In genomic region chr2:101446869-101447268, GRCh38 we compare ENCODE assay signal across 16 cellular contexts. TPM values are rescaled to one million over a fixed set of nuclear protein-coding genes. Genes with fewer than 3 reads are reported as not detected.
A peak's percentile ranks its signal among the peaks of the same experiment; 100 is the strongest.
DNase-seq lines count a peak whose midpoint lies in the region; ATAC-seq and TF ChIP-seq lines count a peak whose summit lies in the region.
"Had no signal": no experiment of that assay in that cellular context is flagged by ENCODE, and none has a peak within 500 bp of the region (broad histone marks: within the 10 kb centered on the region; RNA-seq: fewer than 3 reads in every experiment).

No MANE protein-coding gene starts in this region.

- TF ChIP-seq CTCF in NB4 (IDR thresholded peaks at IDR 0.05; ENCODE audit: low read depth, low read length), result no peak
- TF ChIP-seq CTCF in mammary epithelial cell (conservative IDR thresholded peaks at IDR 0.05 in 1 of 2, IDR thresholded peaks at IDR 0.05 in 1 of 2; ENCODE audit: extremely low read depth in 1 of 2, insufficient read depth in 1 of 2, low read depth in 1 of 2, low read length in 2 of 2), result no peak
- TF ChIP-seq CTCF in smooth muscle cell (IDR thresholded peaks at IDR 0.05; ENCODE audit: borderline replicate concordance, insufficient read depth, poor library complexity, severe bottlenecking), result no peak

- no peak overlapping the region for H2AFZ ChIP-seq in mammary epithelial cell (ENCODE audit: low read depth, low read length)
- no peak overlapping the region for H2AFZ ChIP-seq in smooth muscle cell (ENCODE audit: low read depth)

- ATAC-seq in activated CD4-positive, alpha-beta T cell treated with anti-CD3 and anti-CD28 coated beads for 36 hours, result peak; percentile 84
- ATAC-seq in HG03521 (IDR thresholded peaks at IDR 0.05; ENCODE audit: unreplicated experiment), result no peak
- no peak for ATAC-seq in naive thymus-derived CD8-positive, alpha-beta T cell

- peaks cover 4% of the 10 kb centered on the region for H3K36me3 Mint-ChIP-seq in activated CD4-positive, alpha-beta T cell treated with anti-CD3 and anti-CD28 coated beads for 36 hours (ENCODE audit: low read depth)
- peaks cover 0 to 10% (median 5%) of the 10 kb centered on the region in 3 donors for H3K36me3 Mint-ChIP-seq in naive thymus-derived CD8-positive, alpha-beta T cell

- DNase-seq in activated CD4-positive, alpha-beta T cell treated with anti-CD3 and anti-CD28 coated beads for 36 hours, result peak; percentile 20
- no peak for DNase-seq in activated CD4-positive, alpha-beta T cell treated with anti-CD3 and anti-CD28 coated beads for 4 hours
- DNase-seq in NB4 (ENCODE audit: low read depth) (peak; percentile 97), mammary epithelial cell (peak; percentile 87), smooth muscle cell (lab: John Stamatoyannopoulos, UW; ENCODE audit: unreplicated experiment) (no peak), epidermal melanocyte (ENCODE audit: insufficient read length, low spot score) (no peak)
- DNase-seq in naive thymus-derived CD8-positive, alpha-beta T cell, result no peak
- DNase-seq: activated CD8-positive, alpha-beta memory T cell treated with anti-CD3 and anti-CD28 coated beads, Interleukin-2, amount 50 U/mL, for 4 hours; colonic mucosa; hippocampal formation; NCI-H146; stimulated activated CD4-positive, alpha-beta T cell treated with anti-CD3 and anti-CD28 coated beads, Interleukin-4, amount 100 ng/mL, for 1 hour had no signal

- H4K20me1 ChIP-seq in mammary epithelial cell (ENCODE audit: insufficient read depth, low read length) (no peaks in the 10 kb centered on the region), smooth muscle cell (ENCODE audit: low read depth) (no peaks in the 10 kb centered on the region)

- H3K27me3 ChIP-seq in mammary epithelial cell (ENCODE audit: insufficient read depth, low read length), result no peaks in the 10 kb centered on the region
- H3K27me3 ChIP-seq in smooth muscle cell (ENCODE audit: low read depth), result no peaks in the 10 kb centered on the region
- H3K27me3 ChIP-seq: colonic mucosa, tibial nerve had no signal

- no peaks in the 10 kb centered on the region for H3F3A ChIP-seq in smooth muscle cell (ENCODE audit: low read depth)

- H3K9me3 Mint-ChIP-seq in activated CD4-positive, alpha-beta T cell treated with anti-CD3 and anti-CD28 coated beads for 36 hours (ENCODE audit: low read depth), result peaks cover 4% of the 10 kb centered on the region
- H3K9me3 Mint-ChIP-seq in naive thymus-derived CD8-positive, alpha-beta T cell, result peaks cover 0 to 19% (median 9%) of the 10 kb centered on the region in 9 donors

- H3K27ac Mint-ChIP-seq in activated CD4-positive, alpha-beta T cell treated with anti-CD3 and anti-CD28 coated beads for 36 hours, result no peak overlapping the region
- no peak overlapping the region for H3K27ac Mint-ChIP-seq in naive thymus-derived CD8-positive, alpha-beta T cell

- H3K4me2 ChIP-seq in mammary epithelial cell (ENCODE audit: insufficient read depth, low read depth, low read length) (peak overlapping the region; percentile 64), smooth muscle cell (no peak overlapping the region)

- no peak overlapping the region for H3K9ac ChIP-seq in mammary epithelial cell (ENCODE audit: insufficient read depth, low read length)
- no peak overlapping the region for H3K9ac ChIP-seq in smooth muscle cell (ENCODE audit: low read depth)

- H3K4me3 Mint-ChIP-seq in activated CD4-positive, alpha-beta T cell treated with anti-CD3 and anti-CD28 coated beads for 36 hours, result no peak overlapping the region
- H3K4me3 Mint-ChIP-seq in naive thymus-derived CD8-positive, alpha-beta T cell, result no peak overlapping the region
- H3K4me3 Mint-ChIP-seq: neural crest cell had no signal

- peaks cover 21% of the 10 kb centered on the region for H3K4me1 Mint-ChIP-seq in activated CD4-positive, alpha-beta T cell treated with anti-CD3 and anti-CD28 coated beads for 36 hours
- peaks cover 4 to 13% (median 8%) of the 10 kb centered on the region in 4 donors for H3K4me1 Mint-ChIP-seq in naive thymus-derived CD8-positive, alpha-beta T cell
- H3K4me1 Mint-ChIP-seq: neural crest cell had no signal

- H3K27me3 Mint-ChIP-seq in activated CD4-positive, alpha-beta T cell treated with anti-CD3 and anti-CD28 coated beads for 36 hours, result peaks cover 2% of the 10 kb centered on the region
- H3K27me3 Mint-ChIP-seq in naive thymus-derived CD8-positive, alpha-beta T cell, result peaks cover 0 to 7% (median 3%) of the 10 kb centered on the region in 5 donors

- dilution Hi-C loops in mammary epithelial cell (cut with HindIII; ENCODE audit: low sequenced_read_pairs), result no loop called here

- H3K9me3 ChIP-seq in mammary epithelial cell (replicated peaks; ENCODE audit: insufficient read depth, low read length) (no peaks in the 10 kb centered on the region), smooth muscle cell (replicated peaks; ENCODE audit: low read depth) (no peaks in the 10 kb centered on the region)
- H3K9me3 ChIP-seq: colonic mucosa had no signal

- BruUV-seq in mammary epithelial cell (replicated peaks; lab: Mats Ljungman, UMichigan), result no TSS peak

- TF ChIP-seq POLR2A in NB4 (IDR thresholded peaks at IDR 0.05; ENCODE audit: extremely low read depth, insufficient read length), result no peak

- H3K27ac ChIP-seq in mammary epithelial cell (ENCODE audit: insufficient read depth, low read depth, low read length) (peak overlapping the region; percentile 11), smooth muscle cell (ENCODE audit: low read depth) (peak overlapping the region; percentile 42)
- H3K27ac ChIP-seq: colonic mucosa, SK-N-MC, tibial nerve had no signal

- CTCF ChIA-PET in activated CD4-positive, alpha-beta T cell treated with anti-CD3 and anti-CD28 coated beads for 36 hours (lab: Charles Lee), result no interaction called here
- CTCF ChIA-PET in mammary epithelial cell (lab: Charles Lee; ENCODE audit: low non-redundant PET), result interaction anchor here (0.6 kb wide), 1 partner anchor 324 kb away, joined by 6 read pairs; no protein-coding TSS in a partner anchor

- in situ Hi-C loops in mammary epithelial cell (cut with MboI; ENCODE audit: low sequenced_read_pairs in 2 of 2), result no loop called here

- H3K4me3 ChIP-seq in NB4 (ENCODE audit: low read depth, low read length), result no peak overlapping the region
- no peak overlapping the region for H3K4me3 ChIP-seq in mammary epithelial cell (replicated peaks in 1 of 3; ENCODE audit: insufficient read depth in 1 of 3, low read depth in 2 of 3, low read length in 3 of 3)
- H3K4me3 ChIP-seq in smooth muscle cell, result no peak overlapping the region
- H3K4me3 ChIP-seq: colonic mucosa, SK-N-MC, tibial nerve had no signal

- no peaks in the 10 kb centered on the region for H3K36me3 ChIP-seq in mammary epithelial cell (ENCODE audit: insufficient read depth, low read length)
- H3K36me3 ChIP-seq in smooth muscle cell (ENCODE audit: low read depth), result no peaks in the 10 kb centered on the region
- H3K36me3 ChIP-seq: colonic mucosa had no signal

- intact Hi-C loops in activated CD4-positive, alpha-beta T cell treated with anti-CD3 and anti-CD28 coated beads for 36 hours (cut with DNase I, micrococcal nuclease), result no loop called here
- intact Hi-C loops in mammary epithelial cell (cut with micrococcal nuclease), result no loop called here

- POLR2A ChIA-PET in activated CD4-positive, alpha-beta T cell treated with anti-CD3 and anti-CD28 coated beads for 36 hours (lab: Charles Lee), result no interaction called here
- POLR2A ChIA-PET in naive thymus-derived CD8-positive, alpha-beta T cell (lab: Charles Lee), result no interaction called here

- 3% methylated on average over 4 of the region's 4 CpGs for WGBS in mammary epithelial cell (ENCODE audit: low coverage, missing lambda C conversion rate)
- 55% methylated on average over 4 of the region's 4 CpGs for WGBS in smooth muscle cell (ENCODE audit: low lambda C conversion rate)

- peaks cover 45% of the 10 kb centered on the region for H3K4me1 ChIP-seq in mammary epithelial cell (ENCODE audit: insufficient read depth, low read length)
- no peaks in the 10 kb centered on the region for H3K4me1 ChIP-seq in smooth muscle cell (ENCODE audit: low read depth)
- H3K4me1 ChIP-seq: colonic mucosa, tibial nerve had no signal

- H3K79me2 ChIP-seq in mammary epithelial cell (ENCODE audit: insufficient read depth, low read length) (no peaks in the 10 kb centered on the region), smooth muscle cell (ENCODE audit: low read depth) (no peaks in the 10 kb centered on the region)

RNA-seq across cellular contexts. Expression of gene RFX8, which starts 28.0 kb away (rescaled TPM):
- total RNA-seq in activated CD4-positive, alpha-beta T cell treated with anti-CD3 and anti-CD28 coated beads for 36 hours, result under 1 TPM; 0.30 to 0.90 TPM
- under 1 TPM in 1 of 2 donors, not detected in 1; 0.82 TPM for total RNA-seq in mammary epithelial cell
- polyA plus RNA-seq in mammary epithelial cell, result 0.53 TPM
- polyA minus RNA-seq in mammary epithelial cell, result not detected
- 0.67 and 2.3 TPM in 2 replicates for total RNA-seq in smooth muscle cell
- 3.0 and 3.6 TPM in 2 replicates for polyA plus RNA-seq in smooth muscle cell
- not detected for total RNA-seq in naive thymus-derived CD8-positive, alpha-beta T cell
- not detected for polyA plus RNA-seq in naive thymus-derived CD8-positive, alpha-beta T cell
- total RNA-seq: colonic mucosa had no signal

RNA-seq across cellular contexts. Expression of gene CREG2, which starts 59.6 kb away (rescaled TPM):
- not detected for total RNA-seq in activated CD4-positive, alpha-beta T cell treated with anti-CD3 and anti-CD28 coated beads for 36 hours
- total RNA-seq in mammary epithelial cell (1 to 10 TPM in 1 of 2 donors, under 1 TPM in 1; under 0.01 to 1.4 TPM), smooth muscle cell (0.54 and 1.2 TPM in 2 replicates)
- polyA plus RNA-seq in mammary epithelial cell (3.6 TPM), smooth muscle cell (0.62 and 4.0 TPM in 2 replicates)
- polyA minus RNA-seq in mammary epithelial cell, result not detected
- total RNA-seq in naive thymus-derived CD8-positive, alpha-beta T cell, result not detected
- not detected for polyA plus RNA-seq in naive thymus-derived CD8-positive, alpha-beta T cell
- total RNA-seq: tibial nerve had no signal

Comparison
In these comparisons a context has a peak if more than half of its experiments do, and no peak if none do; other contexts are left out.
1. DNase-seq: peak in activated CD4-positive, alpha-beta T cell treated with anti-CD3 and anti-CD28 coated beads for 36 hours (single experiment), NB4 (single experiment) and mammary epithelial cell (single experiment); none in activated CD4-positive, alpha-beta T cell treated with anti-CD3 and anti-CD28 coated beads for 4 hours (0 of 2), smooth muscle cell (single experiment), epidermal melanocyte (single experiment) and naive thymus-derived CD8-positive, alpha-beta T cell (0 of 10).